38 cellular contexts compared by ENCODE assay signal in genomic region chr20:62230276-62230675, GRCh38. TPM values are rescaled to one million over a fixed set of nuclear protein-coding genes. Genes with fewer than 3 reads are reported as not detected.
"Had no signal": no experiment of that assay in that cellular context is flagged by ENCODE, and none has a peak within 500 bp of the region (broad histone marks: within the 10 kb centered on the region; RNA-seq: fewer than 3 reads in every experiment).

No MANE protein-coding gene starts in this region.

- FAIRE-seq: endometrium, endothelial cell of umbilical vein had no signal

- ATAC-seq: activated CD4-positive, alpha-beta T cell treated with anti-CD3 and anti-CD28 coated beads for 36 hours; activated CD8-positive, alpha-beta memory T cell treated with anti-CD3 and anti-CD28 coated beads, Interleukin-2, amount 10 ng/mL, durations not matched to agents 7 days and 5 days; activated CD8-positive, alpha-beta T cell treated with anti-CD3 and anti-CD28 coated beads, Interleukin-2, amount 10 ng/mL, durations not matched to agents 7 days and 5 days; activated naive CD4-positive, alpha-beta T cell treated with anti-CD3 and anti-CD28 coated beads, Interleukin-2, amount 50 U/mL, for 72 hours; gastroesophageal sphincter; heart right ventricle had no signal

- H3K9me3 ChIP-seq: ascending aorta, breast epithelium, colonic mucosa, esophagus squamous epithelium, gastroesophageal sphincter had no signal

- H3K4me3 ChIP-seq: ascending aorta, breast epithelium, cardiac muscle cell, colonic mucosa, esophagus squamous epithelium, gastroesophageal sphincter, heart right ventricle had no signal

- H3K36me3 ChIP-seq: ascending aorta, breast epithelium, cardiac muscle cell, colonic mucosa, esophagus squamous epithelium, gastroesophageal sphincter, heart right ventricle had no signal

- H3K27ac ChIP-seq: ascending aorta, breast epithelium, cardiac muscle cell, colonic mucosa, epithelial cell of prostate, esophagus squamous epithelium, gastroesophageal sphincter, heart right ventricle had no signal

- H3K4me1 ChIP-seq: ascending aorta, breast epithelium, colonic mucosa, gastroesophageal sphincter had no signal

- H3K27me3 ChIP-seq: ascending aorta, colonic mucosa had no signal

- DNase-seq: activated CD4-positive, alpha-beta memory T cell treated with anti-CD3 and anti-CD28 coated beads for 36 hours; activated CD4-positive, alpha-beta T cell treated with anti-CD3 and anti-CD28 coated beads for 36 hours; activated CD4-positive, alpha-beta T cell treated with anti-CD3 and anti-CD28 coated beads, Interleukin-2, amount 10 ng/mL, durations not matched to agents 24 days and 14 days; activated CD4-positive, CD25-positive, alpha-beta regulatory T cell; activated CD4-positive, CD25-positive, alpha-beta regulatory T cell treated with anti-CD3 and anti-CD28 coated beads, Interleukin-2, amount 50 U/mL, for 72 hours; activated CD8-positive, alpha-beta memory T cell treated with anti-CD3 and anti-CD28 coated beads, Interleukin-2, amount 10 ng/mL, durations not matched to agents 7 days and 5 days; activated CD8-positive, alpha-beta memory T cell treated with anti-CD3 and anti-CD28 coated beads, Interleukin-2, amount 50 U/mL, for 4 hours; activated CD8-positive, alpha-beta T cell treated with anti-CD3 and anti-CD28 coated beads, Interleukin-2, amount 10 ng/mL, durations not matched to agents 7 days and 5 days; activated effector memory CD4-positive, alpha-beta T cell treated with anti-CD3 and anti-CD28 coated beads, Interleukin-2, amount 50 U/mL, for 16 hours; activated naive CD4-positive, alpha-beta T cell; activated naive CD4-positive, alpha-beta T cell treated with anti-CD3 and anti-CD28 coated beads, Interleukin-2, amount 10 ng/mL, durations not matched to agents 7 days and 5 days; activated naive CD8-positive, alpha-beta T cell treated with anti-CD3 and anti-CD28 coated beads, Interleukin-2, amount 10 ng/mL, durations not matched to agents 7 days and 5 days; activated T-cell treated with anti-CD3 and anti-CD28 coated beads, Interleukin-2, amount 50 U/mL, for 1 hour; activated T-cell treated with anti-CD3 and anti-CD28 coated beads, Interleukin-2, amount 50 U/mL, for 48 hours; central memory CD4-positive, alpha-beta T cell; cerebellar nuclear complex; colonic mucosa; effector CD8-positive, alpha-beta T cell; esophagus squamous epithelium; foreskin melanocyte; heart right ventricle; T1000 had no signal

RNA-seq across cellular contexts. Expression of gene HRH3, which starts 10.2 kb away (rescaled TPM):
- total RNA-seq: activated CD4-positive, alpha-beta memory T cell treated with anti-CD3 and anti-CD28 coated beads for 36 hours; activated CD4-positive, alpha-beta T cell treated with anti-CD3 and anti-CD28 coated beads for 36 hours; activated CD4-positive, alpha-beta T cell treated with anti-CD3 and anti-CD28 coated beads, Interleukin-2, amount 10 ng/mL, durations not matched to agents 24 days and 14 days; activated CD8-positive, alpha-beta memory T cell treated with anti-CD3 and anti-CD28 coated beads for 36 hours; activated CD8-positive, alpha-beta memory T cell treated with anti-CD3 and anti-CD28 coated beads, Interleukin-2, amount 10 ng/mL, durations not matched to agents 7 days and 5 days; activated CD8-positive, alpha-beta T cell treated with anti-CD3 and anti-CD28 coated beads, Interleukin-2, amount 10 ng/mL, durations not matched to agents 7 days and 5 days; activated naive CD4-positive, alpha-beta T cell treated with anti-CD3 and anti-CD28 coated beads, Interleukin-2, amount 50 U/mL, for 72 hours; activated naive CD8-positive, alpha-beta T cell treated with anti-CD3 and anti-CD28 coated beads, Interleukin-2, amount 10 ng/mL, durations not matched to agents 7 days and 5 days; activated T-helper 1 cell treated with anti-CD3 and anti-CD28 coated beads, Interleukin-12 subunit alpha, Interleukin-12 subunit beta, Interleukin-2, Interleukin-4 antibody, amounts not matched to agents 30 ng/mL and 10 ng/mL and 1 ng/mL, durations not matched to agents 14 hours and 24 hours and 36 hours; activated T-helper 2 cell treated with anti-CD3 and anti-CD28 coated beads, Interferon-gamma antibody, Interleukin-2, Interleukin-4, amounts not matched to agents 10 μg/mL and 5 μg/mL and 100 μg/mL, durations not matched to agents 14 hours and 24 hours and 36 hours; breast epithelium; cardiac muscle cell; colonic mucosa; dermis microvascular lymphatic vessel endothelial cell; endothelial cell of umbilical vein; esophagus squamous epithelium; fibroblast of lung; fibroblast of villous mesenchyme; gastroesophageal sphincter; glomerular endothelial cell; heart right ventricle; T-helper 2 cell treated with Interferon-gamma antibody and Interleukin-4, amounts not matched to agents 100 ng/mL and 5 ng/mL, for 36 hours had no signal
- polyA plus RNA-seq: cardiac muscle cell, endothelial cell of umbilical vein, fibroblast of lung, heart right ventricle had no signal
